15 cellular contexts compared by ENCODE assay signal in genomic region chr6:41935190-41935569, GRCh38. TPM values are rescaled to one million over a fixed set of nuclear protein-coding genes. Genes with fewer than 3 reads are reported as not detected.
DNase-seq lines count a peak whose midpoint lies in the region; ATAC-seq, FAIRE-seq and TF ChIP-seq lines count a peak whose summit lies in the region.
"Had no signal": no experiment of that assay in that cellular context is flagged by ENCODE, and none has a peak within 500 bp of the region (broad histone marks: within the 10 kb centered on the region; RNA-seq: fewer than 3 reads in every experiment).

No MANE protein-coding gene starts in this region.

- H3K4me1 Mint-ChIP-seq in MCF 10A (ENCODE audit: insufficient read depth, unreplicated experiment) = peaks cover 26% of the 10 kb centered on the region
- H3K4me1 Mint-ChIP-seq in central memory CD8-positive, alpha-beta T cell = peaks cover 81% of the 10 kb centered on the region

- TF ChIP-seq POLR2A in breast epithelium (IDR thresholded peaks at IDR 0.05) = no peak

- peaks cover 93% of the 10 kb centered on the region for H3K36me3 Mint-ChIP-seq in MCF 10A (ENCODE audit: insufficient read depth, unreplicated experiment)
- H3K36me3 Mint-ChIP-seq in central memory CD8-positive, alpha-beta T cell (ENCODE audit: insufficient read depth) = peaks cover 66% of the 10 kb centered on the region

- H3K9me3 ChIP-seq in breast epithelium (no peaks in the 10 kb centered on the region), thymus (ENCODE audit: control insufficient read depth) (no peaks in the 10 kb centered on the region), small intestine (ENCODE audit: control insufficient read depth, low read depth) (no peaks in the 10 kb centered on the region)

- BruUV-seq in MCF 10A (replicated peaks; lab: Mats Ljungman, UMichigan) = TSS peak; percentile 48

- no peak overlapping the region for H3K4me3 Mint-ChIP-seq in MCF 10A (ENCODE audit: unreplicated experiment)
- peak overlapping the region; percentile 95 for H3K4me3 Mint-ChIP-seq in central memory CD8-positive, alpha-beta T cell
- H3K4me3 Mint-ChIP-seq: WTC11 had no signal

- POLR2A ChIA-PET in MCF 10A (lab: Yijun Ruan, JAX) = interaction anchor here (1.3 to 14.4 kb wide), 5 partner anchors 13 to 121 kb away, joined by 3 to 157 read pairs (median 6); partner anchors contain the start of genes BYSL, MED20 and TAF8

- H3K27me3 Mint-ChIP-seq in MCF 10A (ENCODE audit: insufficient read depth, unreplicated experiment) = no peaks in the 10 kb centered on the region
- no peaks in the 10 kb centered on the region for H3K27me3 Mint-ChIP-seq in central memory CD8-positive, alpha-beta T cell

- ATAC-seq in central memory CD8-positive, alpha-beta T cell (replicated peaks; ENCODE audit: extremely low read depth, poor library complexity, severe bottlenecking) = no peak

- no peak for FAIRE-seq in small intestine (lab: Jason Lieb, UNC)

- H3K4me3 ChIP-seq in breast epithelium = no peak overlapping the region
- H3K4me3 ChIP-seq in thymus (ENCODE audit: low read length) = no peak overlapping the region
- H3K4me3 ChIP-seq in small intestine (ENCODE audit: low read depth in 1 of 2, low read length in 2 of 2) = no peak overlapping the region

- WGBS in thymus = 10% methylated on average over 1 of the region's 1 CpG
- 44 to 65% (median 44%) methylated on average over 1 of the region's 1 CpG for WGBS in small intestine, 3 donors

- no peak overlapping the region for H3K27ac ChIP-seq in breast epithelium
- peak overlapping the region; percentile 50 for H3K27ac ChIP-seq in thymus (ENCODE audit: low read depth)
- H3K27ac ChIP-seq in small intestine (ENCODE audit: low read depth in 1 of 2, low read length in 1 of 2) = peak overlapping the region in 1 of 2 donors; percentile 27
- H3K27ac ChIP-seq: C4-2B had no signal

- H3K9me3 Mint-ChIP-seq in MCF 10A (ENCODE audit: unreplicated experiment) = no peaks in the 10 kb centered on the region
- H3K9me3 Mint-ChIP-seq in central memory CD8-positive, alpha-beta T cell = no peaks in the 10 kb centered on the region
- H3K9me3 Mint-ChIP-seq: WTC11 had no signal

- peaks cover 13 to 14% of the 10 kb centered on the region in 2 donors for H3K4me1 ChIP-seq in breast epithelium
- peaks cover 46% of the 10 kb centered on the region for H3K4me1 ChIP-seq in thymus (ENCODE audit: control insufficient read depth, insufficient read depth, low read length)
- H3K4me1 ChIP-seq in small intestine (ENCODE audit: control insufficient read depth in 2 of 2, insufficient read depth in 1 of 2, low read depth in 1 of 2, low read length in 1 of 2) = peaks cover 7 to 17% of the 10 kb centered on the region in 2 donors

- H3K27ac Mint-ChIP-seq in MCF 10A (ENCODE audit: low read depth, unreplicated experiment) = no peak overlapping the region
- H3K27ac Mint-ChIP-seq in central memory CD8-positive, alpha-beta T cell (ENCODE audit: low read depth) = peak overlapping the region; percentile 86
- H3K27ac Mint-ChIP-seq: WTC11 had no signal

- DNase-seq in MCF 10A (ENCODE audit: unreplicated experiment) (no peak), breast epithelium (ENCODE audit: low spot score in 2 of 2) (no peak), OCI-M1 (lab: John Stamatoyannopoulos, UW) (peak; percentile 54), small intestine (no peak), middle frontal gyrus (ENCODE audit: extremely low spot score, low spot score) (no peak), NCI-H1694 treated with DMSO at 0.1 percent for 48 hours (lab: John Stamatoyannopoulos, UW) (no peak)
- DNase-seq in central memory CD8-positive, alpha-beta T cell (ENCODE audit: low spot score in 2 of 2) = no peak
- DNase-seq: activated gamma-delta T cell treated with Interleukin-2 at 50 U/mL for 16 hours, cortex of kidney, Kasumi-1, NCI-H2227 treated with DMSO at 0.1 percent for 48 hours, RPMI8226 had no signal

- TF ChIP-seq CTCF in MCF 10A (IDR thresholded peaks at IDR 0.05; ENCODE audit: unreplicated experiment) (no peak), breast epithelium (IDR thresholded peaks at IDR 0.05) (no peak)

- H3K36me3 ChIP-seq in breast epithelium = peaks cover 9% of the 10 kb centered on the region
- peaks cover 89% of the 10 kb centered on the region for H3K36me3 ChIP-seq in thymus (ENCODE audit: control insufficient read depth, insufficient read depth)
- H3K36me3 ChIP-seq in small intestine (ENCODE audit: control insufficient read depth in 2 of 2, insufficient read depth in 2 of 2, low read length in 2 of 2) = peaks cover 14 to 24% of the 10 kb centered on the region in 2 donors

- H3K27me3 ChIP-seq in breast epithelium = no peaks in the 10 kb centered on the region
- no peaks in the 10 kb centered on the region for H3K27me3 ChIP-seq in thymus (ENCODE audit: control insufficient read depth, insufficient read depth)
- no peaks in the 10 kb centered on the region for H3K27me3 ChIP-seq in small intestine (ENCODE audit: control insufficient read depth in 2 of 2, insufficient read depth in 2 of 2, low read length in 2 of 2)

- CTCF ChIA-PET in MCF 10A (lab: Yijun Ruan, JAX) = interaction anchor here (0.7 to 10.1 kb wide), 10 partner anchors 12 to 136 kb away, joined by 3 to 117 read pairs (median 6); partner anchors contain the start of genes BYSL, MED20 and TAF8

- intact Hi-C loops in MCF 10A (cut with micrococcal nuclease) (loop anchor here (5.0 kb wide), 1 partner anchor 148 kb away; the partner anchor contains the start of gene TOMM6), breast epithelium (cut with DNase I; ENCODE audit: low total_unique reads) (loop anchor here (10.0 kb wide), 2 partner anchors 150 to 1050 kb away; partner anchors contain the start of genes PPP2R5D, PRICKLE4 and TOMM6)

RNA-seq across cellular contexts. Expression of gene CCND3, which starts 6.4 kb away (rescaled TPM):
- 52.5 and 75.8 TPM in 2 replicates for total RNA-seq in MCF 10A (2022)
- total RNA-seq in breast epithelium = 100 to 1,000 TPM; 115 to 297 (median 148) TPM
- 277 TPM for polyA plus RNA-seq in thymus
- 10 to 100 TPM; 34.0 to 83.0 (median 60.3) TPM for polyA plus RNA-seq in small intestine

RNA-seq across cellular contexts. Expression of gene BYSL, which starts 13.9 kb away (rescaled TPM):
- total RNA-seq in MCF 10A (2022) (45.0 and 58.0 TPM in 2 replicates), breast epithelium (1 to 10 TPM; 7.7 to 8.8 (median 8.6) TPM)
- polyA plus RNA-seq in thymus (7.8 TPM), small intestine (10 to 100 TPM in 1 of 3 donors, 1 to 10 TPM in 2; 3.8 to 14.6 (median 4.3) TPM)

RNA-seq across cellular contexts. Expression of gene MED20, which starts 14.2 kb away (rescaled TPM):
- 27.6 and 29.2 TPM in 2 replicates for total RNA-seq in MCF 10A (2022)
- total RNA-seq in breast epithelium = 10 to 100 TPM in 1 of 3 donors, 1 to 10 TPM in 2; 9.8 to 16.5 (median 9.8) TPM
- polyA plus RNA-seq in thymus = 7.9 TPM
- polyA plus RNA-seq in small intestine = 1 to 10 TPM; 8.1 to 9.2 (median 8.5) TPM

RNA-seq across cellular contexts. Expression of gene USP49, which starts 40.0 kb away (rescaled TPM):
- total RNA-seq in MCF 10A (2022) (4.1 and 4.3 TPM in 2 replicates), breast epithelium (1 to 10 TPM; 3.4 to 4.9 (median 4.7) TPM)
- polyA plus RNA-seq in thymus (1.1 TPM), small intestine (1 to 10 TPM in 1 of 3 donors, under 1 TPM in 2; 0.27 to 1.1 (median 0.45) TPM)
